1 cellular context compared by ENCODE assay signal in the genomic region with DNA sequence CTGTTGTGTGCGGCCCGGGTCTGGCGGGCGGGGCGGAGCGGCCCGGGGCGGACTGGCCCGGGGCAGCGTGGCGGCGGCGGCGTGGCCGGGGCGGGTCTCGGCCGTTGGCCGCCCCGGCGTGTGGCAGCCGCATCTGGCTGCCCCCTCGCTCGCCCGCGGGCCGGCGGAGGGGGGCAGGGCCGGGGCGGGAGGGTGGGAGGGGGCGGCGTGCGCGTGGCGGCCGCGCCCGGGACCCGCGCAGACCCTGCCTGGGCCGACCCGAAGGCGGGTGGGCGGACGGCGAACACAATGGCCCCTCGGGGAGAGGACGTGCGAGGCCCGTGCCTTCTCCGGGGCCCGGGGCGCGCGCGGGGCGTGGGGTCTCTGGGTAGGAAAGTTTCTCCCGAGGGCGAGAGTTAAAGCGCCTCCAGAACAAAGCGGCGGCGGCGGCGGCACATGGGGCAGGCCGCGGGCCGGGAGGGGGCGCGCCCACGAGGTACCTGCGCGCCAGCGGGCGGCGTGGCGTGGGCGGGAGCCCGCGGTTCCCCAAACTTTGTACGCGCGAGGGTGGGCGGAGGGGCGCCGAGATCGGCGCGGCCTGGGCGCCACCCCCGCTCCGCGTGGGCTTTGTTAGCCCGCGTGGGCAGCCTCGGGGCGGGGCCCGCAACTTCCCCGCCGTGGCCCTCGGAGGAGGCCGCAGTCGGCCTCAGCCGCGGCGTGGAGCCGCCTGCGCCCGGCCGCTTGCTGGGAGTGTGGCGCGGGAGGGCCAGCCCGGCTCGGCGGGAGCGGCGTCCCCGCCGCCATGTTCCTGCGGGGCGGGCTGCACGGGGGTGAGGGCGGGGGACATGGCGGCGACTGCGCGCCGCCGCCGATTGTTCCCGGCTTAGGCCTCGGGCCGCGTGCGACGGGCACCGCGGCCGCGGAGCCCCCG.
A peak's percentile ranks its signal among the peaks of the same experiment; 100 is the strongest.
TF ChIP-seq lines count a peak whose summit lies in the region.

No MANE protein-coding gene starts in this region.

TF ChIP-seq in GM12878, 131 proteins besides CTCF, POLR2A, EP300 and RAD21 (continued from another document and continues in another):
- TF ChIP-seq, protein P1, sequence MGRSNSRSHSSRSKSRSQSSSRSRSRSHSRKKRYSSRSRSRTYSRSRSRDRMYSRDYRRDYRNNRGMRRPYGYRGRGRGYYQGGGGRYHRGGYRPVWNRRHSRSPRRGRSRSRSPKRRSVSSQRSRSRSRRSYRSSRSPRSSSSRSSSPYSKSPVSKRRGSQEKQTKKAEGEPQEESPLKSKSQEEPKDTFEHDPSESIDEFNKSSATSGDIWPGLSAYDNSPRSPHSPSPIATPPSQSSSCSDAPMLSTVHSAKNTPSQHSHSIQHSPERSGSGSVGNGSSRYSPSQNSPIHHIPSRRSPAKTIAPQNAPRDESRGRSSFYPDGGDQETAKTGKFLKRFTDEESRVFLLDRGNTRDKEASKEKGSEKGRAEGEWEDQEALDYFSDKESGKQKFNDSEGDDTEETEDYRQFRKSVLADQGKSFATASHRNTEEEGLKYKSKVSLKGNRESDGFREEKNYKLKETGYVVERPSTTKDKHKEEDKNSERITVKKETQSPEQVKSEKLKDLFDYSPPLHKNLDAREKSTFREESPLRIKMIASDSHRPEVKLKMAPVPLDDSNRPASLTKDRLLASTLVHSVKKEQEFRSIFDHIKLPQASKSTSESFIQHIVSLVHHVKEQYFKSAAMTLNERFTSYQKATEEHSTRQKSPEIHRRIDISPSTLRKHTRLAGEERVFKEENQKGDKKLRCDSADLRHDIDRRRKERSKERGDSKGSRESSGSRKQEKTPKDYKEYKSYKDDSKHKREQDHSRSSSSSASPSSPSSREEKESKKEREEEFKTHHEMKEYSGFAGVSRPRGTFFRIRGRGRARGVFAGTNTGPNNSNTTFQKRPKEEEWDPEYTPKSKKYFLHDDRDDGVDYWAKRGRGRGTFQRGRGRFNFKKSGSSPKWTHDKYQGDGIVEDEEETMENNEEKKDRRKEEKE (IDR thresholded peaks at IDR 0.05), result no peak
- TF ChIP-seq SREBF1 (IDR thresholded peaks at IDR 0.05; ENCODE audit: low read length) (no peak), RB1 (IDR thresholded peaks at IDR 0.05; ENCODE audit: borderline replicate concordance) (peak; percentile 54; the same call in 1 of the 2 replicates), BACH1 (IDR thresholded peaks at IDR 0.05; ENCODE audit: borderline replicate concordance) (peak; percentile 98), NR2C1 (IDR thresholded peaks at IDR 0.05) (no peak), PAX8 (IDR thresholded peaks at IDR 0.05) (no peak), ZNF622 (IDR thresholded peaks at IDR 0.05) (no peak), CBX5 (IDR thresholded peaks at IDR 0.05; ENCODE audit: low read depth) (no peak; the same call in 1 of the 2 replicates), IKZF1 (conservative IDR thresholded peaks at IDR 0.05) (no peak; the same call in 1 of the 2 replicates), RCOR1 (conservative IDR thresholded peaks at IDR 0.05; ENCODE audit: low read depth, low read length) (no peak), PKNOX1 (IDR thresholded peaks at IDR 0.05) (no peak), NFYA (IDR thresholded peaks at IDR 0.05; ENCODE audit: borderline replicate concordance, low read depth, low read length) (no peak), POU2F2 (IDR thresholded peaks at IDR 0.05; ENCODE audit: borderline replicate concordance, low read depth, low read length) (peak; percentile 38; the same call in 1 of the 3 replicates), MEF2B (IDR thresholded peaks at IDR 0.05; ENCODE audit: partially characterized antibody, poor library complexity, severe bottlenecking) (no peak), RELA (IDR thresholded peaks at IDR 0.05; ENCODE audit: borderline replicate concordance, partially characterized antibody) (no peak), HDAC2 (IDR thresholded peaks at IDR 0.05) (no peak), PML (IDR thresholded peaks at IDR 0.05; ENCODE audit: low read length) (no peak), RUNX3 (IDR thresholded peaks at IDR 0.05; ENCODE audit: low read length) (peak; percentile 31; the same call in 1 of the 2 replicates), TBL1XR1 (IDR thresholded peaks at IDR 0.05; ENCODE audit: low read depth, low read length) (no peak), CEBPB (IDR thresholded peaks at IDR 0.05; ENCODE audit: borderline replicate concordance in 1 of 2, low read depth in 2 of 2, low read length in 2 of 2) (no peak), CHD1 (IDR thresholded peaks at IDR 0.05; ENCODE audit: low read depth, low read length) (no peak), SREBF2 (IDR thresholded peaks at IDR 0.05; ENCODE audit: low read length) (no peak), NBN (IDR thresholded peaks at IDR 0.05) (no peak), FOS (IDR thresholded peaks at IDR 0.05; ENCODE audit: borderline replicate concordance, extremely low read depth, insufficient read length) (no peak), ZBTB40 (IDR thresholded peaks at IDR 0.05; ENCODE audit: borderline replicate concordance) (no peak), RBBP5 (conservative IDR thresholded peaks at IDR 0.05) (no peak), TCF3 (IDR thresholded peaks at IDR 0.05; ENCODE audit: borderline replicate concordance, insufficient read depth, low read depth, low read length) (0 out of 2 replicates have a peak, but pooled peaks have one; percentile 4), MTA3 (IDR thresholded peaks at IDR 0.05; ENCODE audit: borderline replicate concordance, low read length) (no peak), FOXK2 (IDR thresholded peaks at IDR 0.05) (no peak), BHLHE40 (IDR thresholded peaks at IDR 0.05; ENCODE audit: borderline replicate concordance in 1 of 2, low read depth in 2 of 2, low read length in 1 of 2) (peak in 1 of 2 experiments; percentile 7; a peak in 1 of 4 replicates), BMI1 (IDR thresholded peaks at IDR 0.05; ENCODE audit: borderline replicate concordance) (no peak), MYC (IDR thresholded peaks at IDR 0.05; ENCODE audit: insufficient read depth, insufficient read length, insufficient replicate concordance, low read length, severe bottlenecking) (no peak), MLLT1 (IDR thresholded peaks at IDR 0.05) (no peak), POLR2AphosphoS2 (IDR thresholded peaks at IDR 0.05; ENCODE audit: low read depth, low read length) (no peak), ASH2L (IDR thresholded peaks at IDR 0.05; ENCODE audit: borderline replicate concordance, low read depth) (no peak), WRNIP1 (IDR thresholded peaks at IDR 0.05; ENCODE audit: borderline replicate concordance, low read depth, low read length) (no peak), NFXL1 (IDR thresholded peaks at IDR 0.05; ENCODE audit: borderline replicate concordance) (no peak), ZNF384 (IDR thresholded peaks at IDR 0.05; ENCODE audit: borderline replicate concordance, low read depth, low read length) (no peak)
- TF ChIP-seq, protein P2, sequence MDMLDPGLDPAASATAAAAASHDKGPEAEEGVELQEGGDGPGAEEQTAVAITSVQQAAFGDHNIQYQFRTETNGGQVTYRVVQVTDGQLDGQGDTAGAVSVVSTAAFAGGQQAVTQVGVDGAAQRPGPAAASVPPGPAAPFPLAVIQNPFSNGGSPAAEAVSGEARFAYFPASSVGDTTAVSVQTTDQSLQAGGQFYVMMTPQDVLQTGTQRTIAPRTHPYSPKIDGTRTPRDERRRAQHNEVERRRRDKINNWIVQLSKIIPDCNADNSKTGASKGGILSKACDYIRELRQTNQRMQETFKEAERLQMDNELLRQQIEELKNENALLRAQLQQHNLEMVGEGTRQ (IDR thresholded peaks at IDR 0.05; ENCODE audit: borderline replicate concordance, low read depth, low read length), result no peak
- TF ChIP-seq, protein P3, sequence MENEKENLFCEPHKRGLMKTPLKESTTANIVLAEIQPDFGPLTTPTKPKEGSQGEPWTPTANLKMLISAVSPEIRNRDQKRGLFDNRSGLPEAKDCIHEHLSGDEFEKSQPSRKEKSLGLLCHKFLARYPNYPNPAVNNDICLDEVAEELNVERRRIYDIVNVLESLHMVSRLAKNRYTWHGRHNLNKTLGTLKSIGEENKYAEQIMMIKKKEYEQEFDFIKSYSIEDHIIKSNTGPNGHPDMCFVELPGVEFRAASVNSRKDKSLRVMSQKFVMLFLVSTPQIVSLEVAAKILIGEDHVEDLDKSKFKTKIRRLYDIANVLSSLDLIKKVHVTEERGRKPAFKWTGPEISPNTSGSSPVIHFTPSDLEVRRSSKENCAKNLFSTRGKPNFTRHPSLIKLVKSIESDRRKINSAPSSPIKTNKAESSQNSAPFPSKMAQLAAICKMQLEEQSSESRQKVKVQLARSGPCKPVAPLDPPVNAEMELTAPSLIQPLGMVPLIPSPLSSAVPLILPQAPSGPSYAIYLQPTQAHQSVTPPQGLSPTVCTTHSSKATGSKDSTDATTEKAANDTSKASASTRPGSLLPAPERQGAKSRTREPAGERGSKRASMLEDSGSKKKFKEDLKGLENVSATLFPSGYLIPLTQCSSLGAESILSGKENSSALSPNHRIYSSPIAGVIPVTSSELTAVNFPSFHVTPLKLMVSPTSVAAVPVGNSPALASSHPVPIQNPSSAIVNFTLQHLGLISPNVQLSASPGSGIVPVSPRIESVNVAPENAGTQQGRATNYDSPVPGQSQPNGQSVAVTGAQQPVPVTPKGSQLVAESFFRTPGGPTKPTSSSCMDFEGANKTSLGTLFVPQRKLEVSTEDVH (IDR thresholded peaks at IDR 0.05; ENCODE audit: low read depth, partially characterized antibody), result no peak
- TF ChIP-seq, protein P4, sequence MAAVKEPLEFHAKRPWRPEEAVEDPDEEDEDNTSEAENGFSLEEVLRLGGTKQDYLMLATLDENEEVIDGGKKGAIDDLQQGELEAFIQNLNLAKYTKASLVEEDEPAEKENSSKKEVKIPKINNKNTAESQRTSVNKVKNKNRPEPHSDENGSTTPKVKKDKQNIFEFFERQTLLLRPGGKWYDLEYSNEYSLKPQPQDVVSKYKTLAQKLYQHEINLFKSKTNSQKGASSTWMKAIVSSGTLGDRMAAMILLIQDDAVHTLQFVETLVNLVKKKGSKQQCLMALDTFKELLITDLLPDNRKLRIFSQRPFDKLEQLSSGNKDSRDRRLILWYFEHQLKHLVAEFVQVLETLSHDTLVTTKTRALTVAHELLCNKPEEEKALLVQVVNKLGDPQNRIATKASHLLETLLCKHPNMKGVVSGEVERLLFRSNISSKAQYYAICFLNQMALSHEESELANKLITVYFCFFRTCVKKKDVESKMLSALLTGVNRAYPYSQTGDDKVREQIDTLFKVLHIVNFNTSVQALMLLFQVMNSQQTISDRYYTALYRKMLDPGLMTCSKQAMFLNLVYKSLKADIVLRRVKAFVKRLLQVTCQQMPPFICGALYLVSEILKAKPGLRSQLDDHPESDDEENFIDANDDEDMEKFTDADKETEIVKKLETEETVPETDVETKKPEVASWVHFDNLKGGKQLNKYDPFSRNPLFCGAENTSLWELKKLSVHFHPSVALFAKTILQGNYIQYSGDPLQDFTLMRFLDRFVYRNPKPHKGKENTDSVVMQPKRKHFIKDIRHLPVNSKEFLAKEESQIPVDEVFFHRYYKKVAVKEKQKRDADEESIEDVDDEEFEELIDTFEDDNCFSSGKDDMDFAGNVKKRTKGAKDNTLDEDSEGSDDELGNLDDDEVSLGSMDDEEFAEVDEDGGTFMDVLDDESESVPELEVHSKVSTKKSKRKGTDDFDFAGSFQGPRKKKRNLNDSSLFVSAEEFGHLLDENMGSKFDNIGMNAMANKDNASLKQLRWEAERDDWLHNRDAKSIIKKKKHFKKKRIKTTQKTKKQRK (IDR thresholded peaks at IDR 0.05; ENCODE audit: low read depth, low read length), result no peak
